27 cellular contexts compared by ENCODE assay signal in the genomic region with DNA sequence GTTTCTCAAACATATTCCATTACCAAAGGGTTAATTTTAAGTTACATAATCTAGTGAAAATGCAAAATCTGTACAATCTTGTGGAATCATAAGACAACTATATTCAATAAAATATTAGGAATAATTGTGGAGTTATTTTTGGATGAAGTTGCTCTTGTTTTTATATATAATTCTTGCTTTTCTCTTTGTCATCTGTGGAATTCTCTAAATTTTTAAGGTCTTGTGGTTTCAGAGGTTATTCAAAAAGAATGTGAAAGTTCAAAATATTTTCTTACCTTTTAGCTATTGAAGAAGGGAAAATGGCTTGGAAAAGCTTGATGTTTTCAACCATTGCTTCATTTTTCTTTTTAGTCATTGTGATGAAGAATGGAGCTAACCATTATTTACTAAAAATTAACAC.
"Had no signal": no experiment of that assay in that cellular context is flagged by ENCODE, and none has a peak within 500 bp of the region (broad histone marks: within the 10 kb centered on the region; RNA-seq: fewer than 3 reads in every experiment).

No MANE protein-coding gene starts in this region.

- ATAC-seq: activated T-cell treated with anti-CD3 and anti-CD28 coated beads, Interleukin-2, amount 50 U/mL, for 72 hours; esophagus mucosa; left ventricle myocardium superior; psoas muscle; stimulated activated effector memory CD8-positive, alpha-beta T cell treated with anti-CD3 and anti-CD28 coated beads, Interleukin-12 subunit alpha, Interleukin-12 subunit beta, amount 100 ng/mL, for 72 hours; WTC11 had no signal

- DNase-seq: activated CD4-positive, alpha-beta T cell treated with anti-CD3 and anti-CD28 coated beads, Interleukin-2, amount 50 U/mL, for 48 hours; activated effector memory CD4-positive, alpha-beta T cell treated with anti-CD3 and anti-CD28 coated beads, Interleukin-2, amount 50 U/mL, for 16 hours; activated naive CD4-positive, alpha-beta T cell treated with anti-CD3 and anti-CD28 coated beads, Interleukin-2, amount 10 ng/mL, durations not matched to agents 7 days and 5 days; activated T-cell treated with anti-CD3 and anti-CD28 coated beads, Interleukin-2, amount 50 U/mL, for 72 hours; anterior cingulate cortex; central memory CD4-positive, alpha-beta T cell; effector memory CD4-positive, alpha-beta T cell; glutamatergic neuron; left ventricle myocardium superior; mammary epithelial cell; natural killer cell; ovary; psoas muscle; stimulated activated CD4-positive, alpha-beta T cell treated with anti-CD3 and anti-CD28 coated beads, Interleukin-1b, Interleukin-23, amount 100 ng/mL, for 48 hours; stomach; T1000; transverse colon; uterus had no signal

- H3K9me3 ChIP-seq: ovary, psoas muscle, right atrium auricular region, stomach, transverse colon, uterus had no signal

- H3K79me2 ChIP-seq: hepatocyte had no signal

- H3K36me3 ChIP-seq: ovary, right atrium auricular region, stomach, transverse colon, uterus had no signal

- H3K27me3 ChIP-seq: ovary had no signal

- FAIRE-seq: colon, endothelial cell of umbilical vein, frontal cortex had no signal

- H3K4me1 ChIP-seq: psoas muscle, uterus had no signal

- H3K4me3 ChIP-seq: hepatocyte, ovary, psoas muscle, right atrium auricular region, skin epidermis, uterus had no signal

- H3K27ac ChIP-seq: hepatocyte, ovary, psoas muscle, right atrium auricular region, skin epidermis, stomach, transverse colon, uterus had no signal

- H2AFZ ChIP-seq: hepatocyte had no signal
